1 cellular context compared by ENCODE assay signal in the genomic region with DNA sequence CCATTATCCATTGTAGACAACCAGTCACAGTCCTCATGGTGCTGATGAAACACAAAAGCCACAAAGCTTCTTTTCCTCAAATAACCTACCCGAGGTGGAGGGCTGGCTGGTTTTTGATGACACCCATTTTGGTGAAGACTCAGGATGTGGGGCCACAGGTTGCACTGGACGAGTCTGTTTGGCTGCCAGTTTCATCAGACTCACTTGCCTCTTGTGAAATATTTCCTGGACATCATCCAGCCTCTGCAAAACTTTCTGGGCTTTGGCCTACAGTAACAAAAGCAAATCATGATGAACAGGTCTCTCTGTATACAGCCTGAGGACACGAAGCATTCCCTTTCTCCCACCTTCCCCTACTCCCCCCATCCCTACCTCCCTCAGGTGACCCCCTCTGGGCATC.
TF ChIP-seq lines count a peak whose summit lies in the region.

No MANE protein-coding gene starts in this region.

TF ChIP-seq in GM23338, 12 proteins besides CTCF, POLR2A, EP300 and RAD21 (continued from another document):
- TF ChIP-seq, protein P1, sequence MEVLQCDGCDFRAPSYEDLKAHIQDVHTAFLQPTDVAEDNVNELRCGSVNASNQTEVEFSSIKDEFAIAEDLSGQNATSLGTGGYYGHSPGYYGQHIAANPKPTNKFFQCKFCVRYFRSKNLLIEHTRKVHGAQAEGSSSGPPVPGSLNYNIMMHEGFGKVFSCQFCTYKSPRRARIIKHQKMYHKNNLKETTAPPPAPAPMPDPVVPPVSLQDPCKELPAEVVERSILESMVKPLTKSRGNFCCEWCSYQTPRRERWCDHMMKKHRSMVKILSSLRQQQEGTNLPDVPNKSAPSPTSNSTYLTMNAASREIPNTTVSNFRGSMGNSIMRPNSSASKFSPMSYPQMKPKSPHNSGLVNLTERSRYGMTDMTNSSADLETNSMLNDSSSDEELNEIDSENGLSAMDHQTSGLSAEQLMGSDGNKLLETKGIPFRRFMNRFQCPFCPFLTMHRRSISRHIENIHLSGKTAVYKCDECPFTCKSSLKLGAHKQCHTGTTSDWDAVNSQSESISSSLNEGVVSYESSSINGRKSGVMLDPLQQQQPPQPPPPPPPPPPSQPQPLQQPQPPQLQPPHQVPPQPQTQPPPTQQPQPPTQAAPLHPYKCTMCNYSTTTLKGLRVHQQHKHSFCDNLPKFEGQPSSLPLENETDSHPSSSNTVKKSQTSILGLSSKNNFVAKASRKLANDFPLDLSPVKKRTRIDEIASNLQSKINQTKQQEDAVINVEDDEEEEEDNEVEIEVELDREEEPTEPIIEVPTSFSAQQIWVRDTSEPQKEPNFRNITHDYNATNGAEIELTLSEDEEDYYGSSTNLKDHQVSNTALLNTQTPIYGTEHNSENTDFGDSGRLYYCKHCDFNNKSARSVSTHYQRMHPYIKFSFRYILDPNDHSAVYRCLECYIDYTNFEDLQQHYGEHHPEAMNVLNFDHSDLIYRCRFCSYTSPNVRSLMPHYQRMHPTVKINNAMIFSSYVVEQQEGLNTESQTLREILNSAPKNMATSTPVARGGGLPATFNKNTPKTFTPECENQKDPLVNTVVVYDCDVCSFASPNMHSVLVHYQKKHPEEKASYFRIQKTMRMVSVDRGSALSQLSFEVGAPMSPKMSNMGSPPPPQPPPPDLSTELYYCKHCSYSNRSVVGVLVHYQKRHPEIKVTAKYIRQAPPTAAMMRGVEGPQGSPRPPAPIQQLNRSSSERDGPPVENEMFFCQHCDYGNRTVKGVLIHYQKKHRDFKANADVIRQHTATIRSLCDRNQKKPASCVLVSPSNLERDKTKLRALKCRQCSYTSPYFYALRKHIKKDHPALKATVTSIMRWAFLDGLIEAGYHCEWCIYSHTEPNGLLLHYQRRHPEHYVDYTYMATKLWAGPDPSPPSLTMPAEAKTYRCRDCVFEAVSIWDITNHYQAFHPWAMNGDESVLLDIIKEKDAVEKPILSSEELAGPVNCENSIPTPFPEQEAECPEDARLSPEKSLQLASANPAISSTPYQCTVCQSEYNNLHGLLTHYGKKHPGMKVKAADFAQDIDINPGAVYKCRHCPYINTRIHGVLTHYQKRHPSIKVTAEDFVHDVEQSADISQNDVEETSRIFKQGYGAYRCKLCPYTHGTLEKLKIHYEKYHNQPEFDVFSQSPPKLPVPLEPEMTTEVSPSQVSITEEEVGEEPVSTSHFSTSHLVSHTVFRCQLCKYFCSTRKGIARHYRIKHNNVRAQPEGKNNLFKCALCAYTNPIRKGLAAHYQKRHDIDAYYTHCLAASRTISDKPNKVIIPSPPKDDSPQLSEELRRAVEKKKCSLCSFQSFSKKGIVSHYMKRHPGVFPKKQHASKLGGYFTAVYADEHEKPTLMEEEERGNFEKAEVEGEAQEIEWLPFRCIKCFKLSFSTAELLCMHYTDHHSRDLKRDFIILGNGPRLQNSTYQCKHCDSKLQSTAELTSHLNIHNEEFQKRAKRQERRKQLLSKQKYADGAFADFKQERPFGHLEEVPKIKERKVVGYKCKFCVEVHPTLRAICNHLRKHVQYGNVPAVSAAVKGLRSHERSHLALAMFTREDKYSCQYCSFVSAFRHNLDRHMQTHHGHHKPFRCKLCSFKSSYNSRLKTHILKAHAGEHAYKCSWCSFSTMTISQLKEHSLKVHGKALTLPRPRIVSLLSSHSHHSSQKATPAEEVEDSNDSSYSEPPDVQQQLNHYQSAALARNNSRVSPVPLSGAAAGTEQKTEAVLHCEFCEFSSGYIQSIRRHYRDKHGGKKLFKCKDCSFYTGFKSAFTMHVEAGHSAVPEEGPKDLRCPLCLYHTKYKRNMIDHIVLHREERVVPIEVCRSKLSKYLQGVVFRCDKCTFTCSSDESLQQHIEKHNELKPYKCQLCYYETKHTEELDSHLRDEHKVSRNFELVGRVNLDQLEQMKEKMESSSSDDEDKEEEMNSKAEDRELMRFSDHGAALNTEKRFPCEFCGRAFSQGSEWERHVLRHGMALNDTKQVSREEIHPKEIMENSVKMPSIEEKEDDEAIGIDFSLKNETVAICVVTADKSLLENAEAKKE (CRISPR knock-in tag; IDR thresholded peaks at IDR 0.05): no peak
- TF ChIP-seq EZH2phosphoT487 (IDR thresholded peaks at IDR 0.05; ENCODE audit: unreplicated experiment): no peak
